In genomic region chr17:1036171-1036844, GRCh38 we compare ENCODE assay signal across 19 cellular contexts.
"Had no signal": no experiment of that assay in that cellular context is flagged by ENCODE, and none has a peak within 500 bp of the region (broad histone marks: within the 10 kb centered on the region; RNA-seq: fewer than 3 reads in every experiment).

No MANE protein-coding gene starts in this region.

- H3K36me3 Mint-ChIP-seq: natural killer cell had no signal

- H3K9me3 ChIP-seq: esophagus squamous epithelium, left lung, mucosa of descending colon, right atrium auricular region, testis, upper lobe of left lung had no signal

- H3K27ac Mint-ChIP-seq: activated B cell treated with CpG ODN at 0.5 μM for 24 hours, progenitor cell of endocrine pancreas, T-helper 17 cell had no signal

- H3K27me3 ChIP-seq: esophagus squamous epithelium, left lung, right atrium auricular region, testis, upper lobe of left lung had no signal

- DNase-seq: activated B cell treated with CpG ODN at 0.5 μM for 24 hours; activated CD4-positive, alpha-beta T cell treated with anti-CD3 and anti-CD28 coated beads for 48 hours; activated naive CD4-positive, alpha-beta T cell treated with Interleukin-2 at 50 U/mL for 16 hours; esophagus squamous epithelium; hypothalamus; kidney; mucosa of descending colon; natural killer cell; occipital lobe; stimulated activated naive CD8-positive, alpha-beta T cell treated with anti-CD3 and anti-CD28 coated beads, Interleukin-15, amount 100 ng/mL, for 72 hours; T-helper 17 cell; testis had no signal

- H3K4me3 ChIP-seq: esophagus squamous epithelium, left lung, mucosa of descending colon, right atrium auricular region, testis, upper lobe of left lung had no signal

- FAIRE-seq: astrocyte, bronchial epithelial cell, endothelial cell of umbilical vein, kidney had no signal

- ATAC-seq: left lung; mucosa of descending colon; natural killer cell; stimulated activated naive CD8-positive, alpha-beta T cell treated with anti-CD3 and anti-CD28 coated beads, Interleukin-15, amount 100 ng/mL, for 72 hours; T-helper 17 cell had no signal

- H3K27ac ChIP-seq: esophagus squamous epithelium, left lung, right atrium auricular region had no signal

- H3K9me3 Mint-ChIP-seq: activated B cell treated with CpG ODN at 0.5 μM for 24 hours; natural killer cell; stimulated activated naive CD8-positive, alpha-beta T cell treated with anti-CD3 and anti-CD28 coated beads, Interleukin-15, amount 100 ng/mL, for 72 hours had no signal

- H3K27me3 Mint-ChIP-seq: activated B cell treated with CpG ODN at 0.5 μM for 24 hours; stimulated activated naive CD8-positive, alpha-beta T cell treated with anti-CD3 and anti-CD28 coated beads, Interleukin-15, amount 100 ng/mL, for 72 hours; T-helper 17 cell had no signal

- H3K4me3 Mint-ChIP-seq: activated B cell treated with CpG ODN at 0.5 μM for 24 hours; natural killer cell; stimulated activated naive CD8-positive, alpha-beta T cell treated with anti-CD3 and anti-CD28 coated beads, Interleukin-15, amount 100 ng/mL, for 72 hours; T-helper 17 cell had no signal
